In genomic region chr3:129211345-129211744, GRCh38 we compare ENCODE assay signal across 16 cellular contexts. TPM values are rescaled to one million over a fixed set of nuclear protein-coding genes. Genes with fewer than 3 reads are reported as not detected.
DNase-seq lines count a peak whose midpoint lies in the region; TF ChIP-seq lines count a peak whose summit lies in the region.
"Had no signal": no experiment of that assay in that cellular context is flagged by ENCODE, and none has a peak within 500 bp of the region (broad histone marks: within the 10 kb centered on the region; RNA-seq: fewer than 3 reads in every experiment).

No MANE protein-coding gene starts in this region.

- H3K4me1 ChIP-seq in esophagus squamous epithelium, result peaks cover 10 to 24% (median 16%) of the 10 kb centered on the region in 3 donors
- peaks cover 11% of the 10 kb centered on the region for H3K4me1 ChIP-seq in osteoblast (ENCODE audit: insufficient read depth, low read length)
- peaks cover 29% of the 10 kb centered on the region for H3K4me1 ChIP-seq in vagina

- WGBS in esophagus squamous epithelium, 2 donors, result 50 to 70% methylated on average over 1 of the region's 1 CpG

- H3K79me2 ChIP-seq in osteoblast (ENCODE audit: insufficient read depth, low read length), result no peaks in the 10 kb centered on the region

- H3K4me2 ChIP-seq in osteoblast (ENCODE audit: insufficient read depth, low read length), result peak overlapping the region; percentile 46

- H3K9me3 ChIP-seq in esophagus squamous epithelium (no peaks in the 10 kb centered on the region), osteoblast (ENCODE audit: low read depth, low read length) (no peaks in the 10 kb centered on the region), vagina (no peaks in the 10 kb centered on the region)
- H3K9me3 ChIP-seq: testis had no signal

- H3K27me3 ChIP-seq in esophagus squamous epithelium (no peaks in the 10 kb centered on the region), osteoblast (ENCODE audit: insufficient read depth, low read length) (no peaks in the 10 kb centered on the region), vagina (no peaks in the 10 kb centered on the region)
- H3K27me3 ChIP-seq: testis had no signal

- peak overlapping the region; percentile 56 to 78 (median 75) for H3K27ac ChIP-seq in esophagus squamous epithelium
- H3K27ac ChIP-seq in osteoblast (ENCODE audit: low read depth, low read length), result peak overlapping the region; percentile 22
- H3K27ac ChIP-seq in vagina, result peak overlapping the region; percentile 63
- H3K27ac ChIP-seq: testis had no signal

- DNase-seq in NOMO-1 treated with DMSO at 0.1 percent for 48 hours (lab: John Stamatoyannopoulos, UW; ENCODE audit: unreplicated experiment) (peak; percentile 41), NOMO-1 treated with dmso at 0.1 percent for 144 hours (lab: John Stamatoyannopoulos, UW; ENCODE audit: unreplicated experiment) (no peak), esophagus squamous epithelium (lab: John Stamatoyannopoulos, UW) (no peak), osteoblast (ENCODE audit: insufficient read length, low spot score, missing footprints) (no peak), vagina (ENCODE audit: extremely low spot score in 2 of 2) (no peak), germinal center (ENCODE audit: low spot score) (no peak)
- no peak for DNase-seq in effector CD8-positive, alpha-beta T cell (lab: John Stamatoyannopoulos, UW)
- no peak for DNase-seq in stimulated activated CD8-positive, alpha-beta memory T cell treated with anti-CD3 and anti-CD28 coated beads, Interleukin-4, amount 100 ng/mL, for 48 hours
- DNase-seq: activated CD4-positive, alpha-beta T cell treated with anti-CD3 and anti-CD28 coated beads for 4 hours; activated naive CD8-positive, alpha-beta T cell treated with anti-CD3 and anti-CD28 coated beads, Interleukin-2, amount 10 ng/mL, durations not matched to agents 7 days and 5 days; activated T-cell treated with anti-CD3 and anti-CD28 coated beads, Interleukin-2, amount 50 U/mL, for 1 hour; CD8-positive, alpha-beta T cell; hypothalamus; stimulated activated CD4-positive, alpha-beta T cell treated with anti-CD3 and anti-CD28 coated beads, Interleukin-12 subunit alpha, Interleukin-12 subunit beta, amount 100 ng/mL, for 4 hours; T-helper 9 cell had no signal

- no peak for TF ChIP-seq CTCF in esophagus squamous epithelium (IDR thresholded peaks at IDR 0.05)
- no peak for TF ChIP-seq CTCF in osteoblast (IDR thresholded peaks at IDR 0.05; ENCODE audit: extremely low read depth, low read depth, low read length)
- no peak for TF ChIP-seq CTCF in vagina (IDR thresholded peaks at IDR 0.05)

- H4K20me1 ChIP-seq in osteoblast (ENCODE audit: insufficient read depth, low read length), result no peaks in the 10 kb centered on the region

- no peak for TF ChIP-seq POLR2A in esophagus squamous epithelium (IDR thresholded peaks at IDR 0.05)
- no peak for TF ChIP-seq POLR2A in vagina (IDR thresholded peaks at IDR 0.05)

- intact Hi-C loops in esophagus squamous epithelium (cut with DNase I) (no loop called here), vagina (cut with DNase I) (no loop called here)

- no peak overlapping the region for H2AFZ ChIP-seq in osteoblast (ENCODE audit: low read length)

- no peaks in the 10 kb centered on the region for H3K36me3 ChIP-seq in esophagus squamous epithelium
- no peaks in the 10 kb centered on the region for H3K36me3 ChIP-seq in osteoblast (ENCODE audit: insufficient read depth, low read length)
- H3K36me3 ChIP-seq in vagina, result no peaks in the 10 kb centered on the region

- H3K4me3 ChIP-seq in esophagus squamous epithelium (no peak overlapping the region), osteoblast (ENCODE audit: insufficient read depth, low read length) (no peak overlapping the region), vagina (no peak overlapping the region)
- H3K4me3 ChIP-seq: testis had no signal

RNA-seq across cellular contexts. Expression of gene CNBP, which starts 27.6 kb away (rescaled TPM):
- total RNA-seq in esophagus squamous epithelium (100 to 1,000 TPM; 209 to 435 (median 293) TPM), osteoblast (215 and 233 TPM in 2 replicates), vagina (405 TPM)

RNA-seq across cellular contexts. Expression of gene COPG1, which starts 38.1 kb away (rescaled TPM):
- total RNA-seq in esophagus squamous epithelium, result 100 to 1,000 TPM in 2 of 4 donors, 10 to 100 TPM in 2; 68.3 to 121 (median 104) TPM
- 297 and 305 TPM in 2 replicates for total RNA-seq in osteoblast
- total RNA-seq in vagina, result 76.4 TPM

RNA-seq across cellular contexts. Expression of gene ISY1, which starts 50.5 kb away (rescaled TPM):
- 10 to 100 TPM in 3 of 4 donors, 1 to 10 TPM in 1; 6.0 to 26.3 (median 19.6) TPM for total RNA-seq in esophagus squamous epithelium
- total RNA-seq in osteoblast, result 29.0 and 31.8 TPM in 2 replicates
- total RNA-seq in vagina, result 16.2 TPM

Comparison
In these comparisons a context has a peak if more than half of its experiments do, and no peak if none do; other contexts are left out.
1. H3K27ac ChIP-seq: peak in every context shown above with its lines; median percentile 75 in esophagus squamous epithelium; 63 in vagina; 22 in osteoblast.